1 cellular context compared by ENCODE assay signal in genomic region chr11:65180877-65181568, GRCh38.
TF ChIP-seq lines count a peak whose summit lies in the region.

No MANE protein-coding gene starts in this region.

TF ChIP-seq in K562, 482 proteins besides CTCF, POLR2A, EP300 and RAD21 (continued from another document):
- TF ChIP-seq, protein P1, sequence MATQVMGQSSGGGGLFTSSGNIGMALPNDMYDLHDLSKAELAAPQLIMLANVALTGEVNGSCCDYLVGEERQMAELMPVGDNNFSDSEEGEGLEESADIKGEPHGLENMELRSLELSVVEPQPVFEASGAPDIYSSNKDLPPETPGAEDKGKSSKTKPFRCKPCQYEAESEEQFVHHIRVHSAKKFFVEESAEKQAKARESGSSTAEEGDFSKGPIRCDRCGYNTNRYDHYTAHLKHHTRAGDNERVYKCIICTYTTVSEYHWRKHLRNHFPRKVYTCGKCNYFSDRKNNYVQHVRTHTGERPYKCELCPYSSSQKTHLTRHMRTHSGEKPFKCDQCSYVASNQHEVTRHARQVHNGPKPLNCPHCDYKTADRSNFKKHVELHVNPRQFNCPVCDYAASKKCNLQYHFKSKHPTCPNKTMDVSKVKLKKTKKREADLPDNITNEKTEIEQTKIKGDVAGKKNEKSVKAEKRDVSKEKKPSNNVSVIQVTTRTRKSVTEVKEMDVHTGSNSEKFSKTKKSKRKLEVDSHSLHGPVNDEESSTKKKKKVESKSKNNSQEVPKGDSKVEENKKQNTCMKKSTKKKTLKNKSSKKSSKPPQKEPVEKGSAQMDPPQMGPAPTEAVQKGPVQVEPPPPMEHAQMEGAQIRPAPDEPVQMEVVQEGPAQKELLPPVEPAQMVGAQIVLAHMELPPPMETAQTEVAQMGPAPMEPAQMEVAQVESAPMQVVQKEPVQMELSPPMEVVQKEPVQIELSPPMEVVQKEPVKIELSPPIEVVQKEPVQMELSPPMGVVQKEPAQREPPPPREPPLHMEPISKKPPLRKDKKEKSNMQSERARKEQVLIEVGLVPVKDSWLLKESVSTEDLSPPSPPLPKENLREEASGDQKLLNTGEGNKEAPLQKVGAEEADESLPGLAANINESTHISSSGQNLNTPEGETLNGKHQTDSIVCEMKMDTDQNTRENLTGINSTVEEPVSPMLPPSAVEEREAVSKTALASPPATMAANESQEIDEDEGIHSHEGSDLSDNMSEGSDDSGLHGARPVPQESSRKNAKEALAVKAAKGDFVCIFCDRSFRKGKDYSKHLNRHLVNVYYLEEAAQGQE (CRISPR knock-in tag; IDR thresholded peaks at IDR 0.05; ENCODE audit: low read depth) = 0 out of 2 replicates have a peak, but pooled peaks have one; percentile 18
- no peak for TF ChIP-seq ZNF589 (CRISPR knock-in tag; IDR thresholded peaks at IDR 0.05; ENCODE audit: low read depth)
- TF ChIP-seq, protein P2, sequence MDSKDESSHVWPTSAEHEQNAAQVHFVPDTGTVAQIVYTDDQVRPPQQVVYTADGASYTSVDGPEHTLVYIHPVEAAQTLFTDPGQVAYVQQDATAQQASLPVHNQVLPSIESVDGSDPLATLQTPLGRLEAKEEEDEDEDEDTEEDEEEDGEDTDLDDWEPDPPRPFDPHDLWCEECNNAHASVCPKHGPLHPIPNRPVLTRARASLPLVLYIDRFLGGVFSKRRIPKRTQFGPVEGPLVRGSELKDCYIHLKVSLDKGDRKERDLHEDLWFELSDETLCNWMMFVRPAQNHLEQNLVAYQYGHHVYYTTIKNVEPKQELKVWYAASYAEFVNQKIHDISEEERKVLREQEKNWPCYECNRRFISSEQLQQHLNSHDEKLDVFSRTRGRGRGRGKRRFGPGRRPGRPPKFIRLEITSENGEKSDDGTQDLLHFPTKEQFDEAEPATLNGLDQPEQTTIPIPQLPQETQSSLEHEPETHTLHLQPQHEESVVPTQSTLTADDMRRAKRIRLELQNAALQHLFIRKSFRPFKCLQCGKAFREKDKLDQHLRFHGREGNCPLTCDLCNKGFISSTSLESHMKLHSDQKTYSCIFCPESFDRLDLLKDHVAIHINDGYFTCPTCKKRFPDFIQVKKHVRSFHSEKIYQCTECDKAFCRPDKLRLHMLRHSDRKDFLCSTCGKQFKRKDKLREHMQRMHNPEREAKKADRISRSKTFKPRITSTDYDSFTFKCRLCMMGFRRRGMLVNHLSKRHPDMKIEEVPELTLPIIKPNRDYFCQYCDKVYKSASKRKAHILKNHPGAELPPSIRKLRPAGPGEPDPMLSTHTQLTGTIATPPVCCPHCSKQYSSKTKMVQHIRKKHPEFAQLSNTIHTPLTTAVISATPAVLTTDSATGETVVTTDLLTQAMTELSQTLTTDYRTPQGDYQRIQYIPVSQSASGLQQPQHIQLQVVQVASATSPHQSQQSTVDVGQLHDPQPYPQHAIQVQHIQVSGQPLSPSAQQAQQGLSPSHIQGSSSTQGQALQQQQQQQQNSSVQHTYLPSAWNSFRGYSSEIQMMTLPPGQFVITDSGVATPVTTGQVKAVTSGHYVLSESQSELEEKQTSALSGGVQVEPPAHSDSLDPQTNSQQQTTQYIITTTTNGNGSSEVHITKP (IDR thresholded peaks at IDR 0.05; ENCODE audit: partially characterized antibody) = peak; percentile 73
- peak; percentile 62 for TF ChIP-seq SMAD4 (CRISPR knock-in tag; conservative IDR thresholded peaks at IDR 0.05)
- TF ChIP-seq JUND (IDR thresholded peaks at IDR 0.05; ENCODE audit: borderline replicate concordance, low read depth, low read length) = peak; percentile 33; the same call in 1 of the 2 replicates
- TF ChIP-seq JUND (tag; IDR thresholded peaks at IDR 0.05; ENCODE audit: borderline replicate concordance, low read depth, low read length) = 0 out of 3 replicates have a peak, but pooled peaks have one; percentile 8
- TF ChIP-seq ARID4B (CRISPR knock-in tag; IDR thresholded peaks at IDR 0.05) = peak; percentile 85
- TF ChIP-seq, protein P3, sequence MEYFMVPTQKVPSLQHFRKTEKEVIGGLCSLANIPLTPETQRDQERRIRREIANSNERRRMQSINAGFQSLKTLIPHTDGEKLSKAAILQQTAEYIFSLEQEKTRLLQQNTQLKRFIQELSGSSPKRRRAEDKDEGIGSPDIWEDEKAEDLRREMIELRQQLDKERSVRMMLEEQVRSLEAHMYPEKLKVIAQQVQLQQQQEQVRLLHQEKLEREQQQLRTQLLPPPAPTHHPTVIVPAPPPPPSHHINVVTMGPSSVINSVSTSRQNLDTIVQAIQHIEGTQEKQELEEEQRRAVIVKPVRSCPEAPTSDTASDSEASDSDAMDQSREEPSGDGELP (CRISPR knock-in tag; IDR thresholded peaks at IDR 0.05; ENCODE audit: borderline replicate concordance) = peak; percentile 79
- TF ChIP-seq, protein P4, sequence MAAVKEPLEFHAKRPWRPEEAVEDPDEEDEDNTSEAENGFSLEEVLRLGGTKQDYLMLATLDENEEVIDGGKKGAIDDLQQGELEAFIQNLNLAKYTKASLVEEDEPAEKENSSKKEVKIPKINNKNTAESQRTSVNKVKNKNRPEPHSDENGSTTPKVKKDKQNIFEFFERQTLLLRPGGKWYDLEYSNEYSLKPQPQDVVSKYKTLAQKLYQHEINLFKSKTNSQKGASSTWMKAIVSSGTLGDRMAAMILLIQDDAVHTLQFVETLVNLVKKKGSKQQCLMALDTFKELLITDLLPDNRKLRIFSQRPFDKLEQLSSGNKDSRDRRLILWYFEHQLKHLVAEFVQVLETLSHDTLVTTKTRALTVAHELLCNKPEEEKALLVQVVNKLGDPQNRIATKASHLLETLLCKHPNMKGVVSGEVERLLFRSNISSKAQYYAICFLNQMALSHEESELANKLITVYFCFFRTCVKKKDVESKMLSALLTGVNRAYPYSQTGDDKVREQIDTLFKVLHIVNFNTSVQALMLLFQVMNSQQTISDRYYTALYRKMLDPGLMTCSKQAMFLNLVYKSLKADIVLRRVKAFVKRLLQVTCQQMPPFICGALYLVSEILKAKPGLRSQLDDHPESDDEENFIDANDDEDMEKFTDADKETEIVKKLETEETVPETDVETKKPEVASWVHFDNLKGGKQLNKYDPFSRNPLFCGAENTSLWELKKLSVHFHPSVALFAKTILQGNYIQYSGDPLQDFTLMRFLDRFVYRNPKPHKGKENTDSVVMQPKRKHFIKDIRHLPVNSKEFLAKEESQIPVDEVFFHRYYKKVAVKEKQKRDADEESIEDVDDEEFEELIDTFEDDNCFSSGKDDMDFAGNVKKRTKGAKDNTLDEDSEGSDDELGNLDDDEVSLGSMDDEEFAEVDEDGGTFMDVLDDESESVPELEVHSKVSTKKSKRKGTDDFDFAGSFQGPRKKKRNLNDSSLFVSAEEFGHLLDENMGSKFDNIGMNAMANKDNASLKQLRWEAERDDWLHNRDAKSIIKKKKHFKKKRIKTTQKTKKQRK (IDR thresholded peaks at IDR 0.05; ENCODE audit: borderline replicate concordance, low read depth, low read length) = no peak
- TF ChIP-seq C11orf30 (IDR thresholded peaks at IDR 0.05; ENCODE audit: low read depth) = peak; percentile 58
- no peak for TF ChIP-seq ZNF41 (CRISPR knock-in tag; conservative IDR thresholded peaks at IDR 0.05)
- TF ChIP-seq THRB (CRISPR knock-in tag; conservative IDR thresholded peaks at IDR 0.05) = no peak
- TF ChIP-seq PHB (CRISPR knock-in tag; IDR thresholded peaks at IDR 0.05) = no peak
- TF ChIP-seq, protein P5, sequence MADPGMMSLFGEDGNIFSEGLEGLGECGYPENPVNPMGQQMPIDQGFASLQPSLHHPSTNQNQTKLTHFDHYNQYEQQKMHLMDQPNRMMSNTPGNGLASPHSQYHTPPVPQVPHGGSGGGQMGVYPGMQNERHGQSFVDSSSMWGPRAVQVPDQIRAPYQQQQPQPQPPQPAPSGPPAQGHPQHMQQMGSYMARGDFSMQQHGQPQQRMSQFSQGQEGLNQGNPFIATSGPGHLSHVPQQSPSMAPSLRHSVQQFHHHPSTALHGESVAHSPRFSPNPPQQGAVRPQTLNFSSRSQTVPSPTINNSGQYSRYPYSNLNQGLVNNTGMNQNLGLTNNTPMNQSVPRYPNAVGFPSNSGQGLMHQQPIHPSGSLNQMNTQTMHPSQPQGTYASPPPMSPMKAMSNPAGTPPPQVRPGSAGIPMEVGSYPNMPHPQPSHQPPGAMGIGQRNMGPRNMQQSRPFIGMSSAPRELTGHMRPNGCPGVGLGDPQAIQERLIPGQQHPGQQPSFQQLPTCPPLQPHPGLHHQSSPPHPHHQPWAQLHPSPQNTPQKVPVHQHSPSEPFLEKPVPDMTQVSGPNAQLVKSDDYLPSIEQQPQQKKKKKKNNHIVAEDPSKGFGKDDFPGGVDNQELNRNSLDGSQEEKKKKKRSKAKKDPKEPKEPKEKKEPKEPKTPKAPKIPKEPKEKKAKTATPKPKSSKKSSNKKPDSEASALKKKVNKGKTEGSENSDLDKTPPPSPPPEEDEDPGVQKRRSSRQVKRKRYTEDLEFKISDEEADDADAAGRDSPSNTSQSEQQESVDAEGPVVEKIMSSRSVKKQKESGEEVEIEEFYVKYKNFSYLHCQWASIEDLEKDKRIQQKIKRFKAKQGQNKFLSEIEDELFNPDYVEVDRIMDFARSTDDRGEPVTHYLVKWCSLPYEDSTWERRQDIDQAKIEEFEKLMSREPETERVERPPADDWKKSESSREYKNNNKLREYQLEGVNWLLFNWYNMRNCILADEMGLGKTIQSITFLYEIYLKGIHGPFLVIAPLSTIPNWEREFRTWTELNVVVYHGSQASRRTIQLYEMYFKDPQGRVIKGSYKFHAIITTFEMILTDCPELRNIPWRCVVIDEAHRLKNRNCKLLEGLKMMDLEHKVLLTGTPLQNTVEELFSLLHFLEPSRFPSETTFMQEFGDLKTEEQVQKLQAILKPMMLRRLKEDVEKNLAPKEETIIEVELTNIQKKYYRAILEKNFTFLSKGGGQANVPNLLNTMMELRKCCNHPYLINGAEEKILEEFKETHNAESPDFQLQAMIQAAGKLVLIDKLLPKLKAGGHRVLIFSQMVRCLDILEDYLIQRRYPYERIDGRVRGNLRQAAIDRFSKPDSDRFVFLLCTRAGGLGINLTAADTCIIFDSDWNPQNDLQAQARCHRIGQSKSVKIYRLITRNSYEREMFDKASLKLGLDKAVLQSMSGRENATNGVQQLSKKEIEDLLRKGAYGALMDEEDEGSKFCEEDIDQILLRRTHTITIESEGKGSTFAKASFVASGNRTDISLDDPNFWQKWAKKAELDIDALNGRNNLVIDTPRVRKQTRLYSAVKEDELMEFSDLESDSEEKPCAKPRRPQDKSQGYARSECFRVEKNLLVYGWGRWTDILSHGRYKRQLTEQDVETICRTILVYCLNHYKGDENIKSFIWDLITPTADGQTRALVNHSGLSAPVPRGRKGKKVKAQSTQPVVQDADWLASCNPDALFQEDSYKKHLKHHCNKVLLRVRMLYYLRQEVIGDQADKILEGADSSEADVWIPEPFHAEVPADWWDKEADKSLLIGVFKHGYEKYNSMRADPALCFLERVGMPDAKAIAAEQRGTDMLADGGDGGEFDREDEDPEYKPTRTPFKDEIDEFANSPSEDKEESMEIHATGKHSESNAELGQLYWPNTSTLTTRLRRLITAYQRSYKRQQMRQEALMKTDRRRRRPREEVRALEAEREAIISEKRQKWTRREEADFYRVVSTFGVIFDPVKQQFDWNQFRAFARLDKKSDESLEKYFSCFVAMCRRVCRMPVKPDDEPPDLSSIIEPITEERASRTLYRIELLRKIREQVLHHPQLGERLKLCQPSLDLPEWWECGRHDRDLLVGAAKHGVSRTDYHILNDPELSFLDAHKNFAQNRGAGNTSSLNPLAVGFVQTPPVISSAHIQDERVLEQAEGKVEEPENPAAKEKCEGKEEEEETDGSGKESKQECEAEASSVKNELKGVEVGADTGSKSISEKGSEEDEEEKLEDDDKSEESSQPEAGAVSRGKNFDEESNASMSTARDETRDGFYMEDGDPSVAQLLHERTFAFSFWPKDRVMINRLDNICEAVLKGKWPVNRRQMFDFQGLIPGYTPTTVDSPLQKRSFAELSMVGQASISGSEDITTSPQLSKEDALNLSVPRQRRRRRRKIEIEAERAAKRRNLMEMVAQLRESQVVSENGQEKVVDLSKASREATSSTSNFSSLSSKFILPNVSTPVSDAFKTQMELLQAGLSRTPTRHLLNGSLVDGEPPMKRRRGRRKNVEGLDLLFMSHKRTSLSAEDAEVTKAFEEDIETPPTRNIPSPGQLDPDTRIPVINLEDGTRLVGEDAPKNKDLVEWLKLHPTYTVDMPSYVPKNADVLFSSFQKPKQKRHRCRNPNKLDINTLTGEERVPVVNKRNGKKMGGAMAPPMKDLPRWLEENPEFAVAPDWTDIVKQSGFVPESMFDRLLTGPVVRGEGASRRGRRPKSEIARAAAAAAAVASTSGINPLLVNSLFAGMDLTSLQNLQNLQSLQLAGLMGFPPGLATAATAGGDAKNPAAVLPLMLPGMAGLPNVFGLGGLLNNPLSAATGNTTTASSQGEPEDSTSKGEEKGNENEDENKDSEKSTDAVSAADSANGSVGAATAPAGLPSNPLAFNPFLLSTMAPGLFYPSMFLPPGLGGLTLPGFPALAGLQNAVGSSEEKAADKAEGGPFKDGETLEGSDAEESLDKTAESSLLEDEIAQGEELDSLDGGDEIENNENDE (IDR thresholded peaks at IDR 0.05; ENCODE audit: low read depth, low read length) = no peak
- TF ChIP-seq KDM5B (IDR thresholded peaks at IDR 0.05; ENCODE audit: insufficient replicate concordance, low read depth, low read length) = peak; percentile 54
- no peak for TF ChIP-seq SP2 (IDR thresholded peaks at IDR 0.05; ENCODE audit: extremely low read depth, low read depth, low read length, poor library complexity, severe bottlenecking)
- peak; percentile 51 for TF ChIP-seq BCOR (IDR thresholded peaks at IDR 0.05)
- no peak for TF ChIP-seq ZNF551 (CRISPR knock-in tag; IDR thresholded peaks at IDR 0.05)
